In genomic region chr1:219965285-219965684, GRCh38 we compare ENCODE assay signal across 31 cellular contexts. TPM values are rescaled to one million over a fixed set of nuclear protein-coding genes. Genes with fewer than 3 reads are reported as not detected.
"Had no signal": no experiment of that assay in that cellular context is flagged by ENCODE, and none has a peak within 500 bp of the region (broad histone marks: within the 10 kb centered on the region; RNA-seq: fewer than 3 reads in every experiment).

No MANE protein-coding gene starts in this region.

- H3K4me2 ChIP-seq: neural progenitor cell had no signal

- H3K4me3 Mint-ChIP-seq: naive thymus-derived CD4-positive, alpha-beta T cell; nephron; neural progenitor cell; stimulated activated effector memory CD8-positive, alpha-beta T cell treated with anti-CD3 and anti-CD28 coated beads, Interleukin-12 subunit alpha, Interleukin-12 subunit beta, amount 100 ng/mL, for 72 hours; type B pancreatic cell had no signal

- DNase-seq: dorsolateral prefrontal cortex; effector CD4-positive, alpha-beta T cell; foreskin melanocyte; glutamatergic neuron; heart right ventricle; hippocampal formation; kidney glomerular epithelial cell; left colon; mesenchymal stem cell; midbrain; naive thymus-derived CD4-positive, alpha-beta T cell; sigmoid colon; stimulated activated CD4-positive, alpha-beta T cell treated with anti-CD3 and anti-CD28 coated beads, Interleukin-2, amount 100 ng/mL, for 24 hours; stimulated activated CD4-positive, alpha-beta T cell treated with anti-CD3 and anti-CD28 coated beads, Interleukin-4, amount 100 ng/mL, for 24 hours; stimulated activated naive CD4-positive, alpha-beta T cell treated with Interleukin-2 at 50 U/mL for 16 hours; stomach; substantia nigra; testis; tibial artery had no signal

- FAIRE-seq: colon, islet of Langerhans had no signal

- H3K4me1 Mint-ChIP-seq: nephron; stimulated activated effector memory CD8-positive, alpha-beta T cell treated with anti-CD3 and anti-CD28 coated beads, Interleukin-12 subunit alpha, Interleukin-12 subunit beta, amount 100 ng/mL, for 72 hours had no signal

- H3K79me2 ChIP-seq: parathyroid adenoma had no signal

- ATAC-seq: esophagus mucosa; heart right ventricle; left colon; naive thymus-derived CD4-positive, alpha-beta T cell; stimulated activated effector memory CD8-positive, alpha-beta T cell treated with anti-CD3 and anti-CD28 coated beads, Interleukin-12 subunit alpha, Interleukin-12 subunit beta, amount 100 ng/mL, for 72 hours had no signal

- H3K27me3 ChIP-seq: dorsolateral prefrontal cortex, heart right ventricle, neural progenitor cell, sigmoid colon, stomach, testis, tibial artery had no signal

- H3K27ac Mint-ChIP-seq: naive thymus-derived CD4-positive, alpha-beta T cell; nephron; neural progenitor cell; progenitor cell of endocrine pancreas; stimulated activated effector memory CD8-positive, alpha-beta T cell treated with anti-CD3 and anti-CD28 coated beads, Interleukin-12 subunit alpha, Interleukin-12 subunit beta, amount 100 ng/mL, for 72 hours; type B pancreatic cell had no signal

- H3K9ac ChIP-seq: neural progenitor cell, parathyroid adenoma had no signal

- H3K27ac ChIP-seq: dorsolateral prefrontal cortex, epithelial cell of prostate, heart right ventricle, neural progenitor cell, parathyroid adenoma, sigmoid colon, stomach, testis, tibial artery had no signal

- H3K9me3 Mint-ChIP-seq: naive thymus-derived CD4-positive, alpha-beta T cell; stimulated activated effector memory CD8-positive, alpha-beta T cell treated with anti-CD3 and anti-CD28 coated beads, Interleukin-12 subunit alpha, Interleukin-12 subunit beta, amount 100 ng/mL, for 72 hours had no signal

- H3K27me3 Mint-ChIP-seq: naive thymus-derived CD4-positive, alpha-beta T cell; progenitor cell of endocrine pancreas; type B pancreatic cell had no signal

- H3K4me3 ChIP-seq: dorsolateral prefrontal cortex, heart right ventricle, neural progenitor cell, sigmoid colon, stomach, testis, tibial artery had no signal

- H3K9me3 ChIP-seq: heart right ventricle, sigmoid colon, stomach, testis, tibial artery had no signal

- H3K36me3 ChIP-seq: neural progenitor cell had no signal

- H2AFZ ChIP-seq: neural progenitor cell, parathyroid adenoma had no signal

- H3K4me1 ChIP-seq: heart right ventricle, parathyroid adenoma, sigmoid colon, stomach, testis, tibial artery had no signal

RNA-seq across cellular contexts. Expression of gene SLC30A10, which starts 36.9 kb away (rescaled TPM):
- total RNA-seq: lung microvascular endothelial cell; naive thymus-derived CD4-positive, alpha-beta T cell had no signal
- polyA plus RNA-seq: naive thymus-derived CD4-positive, alpha-beta T cell; stomach; urinary bladder had no signal
